20 cellular contexts compared by ENCODE assay signal in the genomic region with DNA sequence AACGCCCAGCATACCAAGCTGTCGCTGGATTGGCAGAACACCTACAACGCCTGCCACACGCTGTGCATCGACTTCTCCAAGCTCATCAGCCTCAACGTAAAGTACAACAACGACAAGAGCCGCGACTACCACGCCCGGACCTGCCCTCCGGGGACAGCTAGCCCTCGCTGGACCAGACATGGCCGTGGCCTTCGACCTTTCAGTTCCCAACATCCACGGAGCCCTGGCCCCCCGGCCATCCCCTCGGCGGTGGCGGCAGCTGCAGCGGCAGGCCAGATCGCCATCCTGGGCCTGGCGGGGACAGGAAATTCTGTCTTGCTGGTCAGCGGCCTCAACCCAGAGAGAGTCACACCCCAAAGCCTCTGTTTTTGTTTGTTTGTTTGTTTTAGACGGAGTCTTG.
DNase-seq lines count a peak whose midpoint lies in the region; ATAC-seq and TF ChIP-seq lines count a peak whose summit lies in the region.
"Had no signal": no experiment of that assay in that cellular context is flagged by ENCODE, and none has a peak within 500 bp of the region (broad histone marks: within the 10 kb centered on the region; RNA-seq: fewer than 3 reads in every experiment).

No MANE protein-coding gene starts in this region.

- no peaks in the 10 kb centered on the region for H3K36me3 Mint-ChIP-seq in T-helper 17 cell (ENCODE audit: low read depth)
- no peaks in the 10 kb centered on the region for H3K36me3 Mint-ChIP-seq in T-helper 2 cell treated with Interferon-gamma antibody and Interleukin-4, amounts not matched to agents 5 μg/mL and 100 μg/mL, for 36 hours (ENCODE audit: low read depth)
- H3K36me3 Mint-ChIP-seq: CD8-positive, alpha-beta T cell had no signal

- H3K9me3 ChIP-seq in T-helper 17 cell (ENCODE audit: control insufficient read depth, low read length, poor library complexity, severe bottlenecking) (no peaks in the 10 kb centered on the region), trophoblast cell (ENCODE audit: insufficient read depth, low read depth, low read length) (peaks cover 2% of the 10 kb centered on the region)
- H3K9me3 ChIP-seq: HAP-1 had no signal

- ATAC-seq in T-helper 17 cell (no peak), GM18519 (IDR thresholded peaks at IDR 0.05; ENCODE audit: low FRiP score, unreplicated experiment) (no peak), GM18511 (IDR thresholded peaks at IDR 0.05; ENCODE audit: unreplicated experiment) (no peak)
- ATAC-seq: CD8-positive, alpha-beta T cell had no signal

- no peaks in the 10 kb centered on the region for H3K79me1 ChIP-seq in trophoblast cell (ENCODE audit: low read length)

- peak overlapping the region; percentile 4 for H2AK5ac ChIP-seq in trophoblast cell (ENCODE audit: low read length)

- no peak overlapping the region for H3K9ac ChIP-seq in trophoblast cell (ENCODE audit: low read length)
- H3K9ac ChIP-seq: BLaER1 treated with 17β-estradiol and CSF1 and Interleukin-3, amounts not matched to agents 10 nM and 100 nM had no signal

- no peaks in the 10 kb centered on the region for H3K27me3 ChIP-seq in H7 (ENCODE audit: control insufficient read depth, insufficient read depth, low read length)
- no peaks in the 10 kb centered on the region for H3K27me3 ChIP-seq in dorsolateral prefrontal cortex
- no peaks in the 10 kb centered on the region for H3K27me3 ChIP-seq in trophoblast cell (ENCODE audit: insufficient read depth, low read length)
- H3K27me3 ChIP-seq: BLaER1 treated with 17β-estradiol and CSF1 and Interleukin-3, amounts not matched to agents 10 nM and 100 nM had no signal

- H3K4me3 ChIP-seq in H7 (ENCODE audit: insufficient read depth, low read depth, low read length) (no peak overlapping the region), dorsolateral prefrontal cortex (no peak overlapping the region), trophoblast cell (ENCODE audit: low read depth, low read length) (no peak overlapping the region)
- H3K4me3 ChIP-seq: BLaER1 treated with 17β-estradiol and CSF1 and Interleukin-3, amounts not matched to agents 10 nM and 100 nM; HAP-1 had no signal

- no peak overlapping the region for H3K18ac ChIP-seq in trophoblast cell (ENCODE audit: low read length)

- H3K9me3 Mint-ChIP-seq in T-helper 2 cell treated with Interferon-gamma antibody and Interleukin-4, amounts not matched to agents 5 μg/mL and 100 μg/mL, for 36 hours, result no peaks in the 10 kb centered on the region
- H3K9me3 Mint-ChIP-seq: CD8-positive, alpha-beta T cell had no signal

- TF ChIP-seq CTCF in dorsolateral prefrontal cortex (IDR thresholded peaks at IDR 0.05 in 54 of 56, conservative IDR thresholded peaks at IDR 0.05 in 2 of 56; ENCODE audit: low read depth in 1 of 56, partially characterized antibody in 56 of 56), result no peak

- no peak overlapping the region for H4K91ac ChIP-seq in trophoblast cell (ENCODE audit: low read depth, low read length)

- H3K23ac ChIP-seq in trophoblast cell (ENCODE audit: low read length), result no peak overlapping the region

- DNase-seq in H7 (peak; percentile 25), T-helper 17 cell (no peak), dorsolateral prefrontal cortex (no peak), trophoblast cell (no peak), COLO829 (ENCODE audit: low spot score) (no peak)
- no peak for DNase-seq in T-helper 2 cell treated with Interferon-gamma antibody and Interleukin-4, amounts not matched to agents 5 μg/mL and 100 μg/mL, for 36 hours (ENCODE audit: low spot score)
- DNase-seq: 8988T; CD8-positive, alpha-beta T cell; COR-L47; DMS 273 treated with DMSO at 0.1 percent for 48 hours; DMS53; DND-41; GOT3; KG1 had no signal

- H3K79me2 ChIP-seq in trophoblast cell (ENCODE audit: control insufficient read depth, insufficient read depth, low read length, poor library complexity), result no peaks in the 10 kb centered on the region

- H3K27ac Mint-ChIP-seq in T-helper 17 cell, result no peak overlapping the region
- H3K27ac Mint-ChIP-seq in T-helper 2 cell treated with Interferon-gamma antibody and Interleukin-4, amounts not matched to agents 5 μg/mL and 100 μg/mL, for 36 hours, result no peak overlapping the region
- H3K27ac Mint-ChIP-seq: B cell; CD8-positive, alpha-beta T cell had no signal

- no peak overlapping the region for H2BK5ac ChIP-seq in trophoblast cell (ENCODE audit: low read depth, low read length, poor library complexity)

- H2BK120ac ChIP-seq in trophoblast cell (ENCODE audit: insufficient read depth, low read length, poor library complexity), result no peak overlapping the region

- H3K27ac ChIP-seq in dorsolateral prefrontal cortex (peak overlapping the region in 54 of 59 donors; percentile 75 to 100 (median 96)), trophoblast cell (ENCODE audit: low read depth, low read length) (no peak overlapping the region)
- H3K27ac ChIP-seq: BLaER1 treated with 17β-estradiol and CSF1 and Interleukin-3, amounts not matched to agents 10 nM and 100 nM; HL-60 had no signal

- H4K12ac ChIP-seq in trophoblast cell (ENCODE audit: low read depth, low read length), result no peak overlapping the region

- H2BK12ac ChIP-seq in trophoblast cell (ENCODE audit: low read length), result peak overlapping the region; percentile 19

- H3K4me1 Mint-ChIP-seq in T-helper 17 cell, result peaks cover 21% of the 10 kb centered on the region
- H3K4me1 Mint-ChIP-seq in T-helper 2 cell treated with Interferon-gamma antibody and Interleukin-4, amounts not matched to agents 5 μg/mL and 100 μg/mL, for 36 hours (ENCODE audit: low read depth), result peaks cover 26% of the 10 kb centered on the region

- no peak overlapping the region for H3K4me2 ChIP-seq in trophoblast cell (ENCODE audit: low read length)
- H3K4me2 ChIP-seq: BLaER1 treated with 17β-estradiol and CSF1 and Interleukin-3, amounts not matched to agents 10 nM and 100 nM had no signal

- H3K36me3 ChIP-seq in H7 (replicated peaks; ENCODE audit: control insufficient read depth, insufficient read depth, low read length) (no peaks in the 10 kb centered on the region), trophoblast cell (ENCODE audit: control insufficient read depth in 1 of 2, insufficient read depth in 2 of 2, low read length in 2 of 2) (no peaks in the 10 kb centered on the region)
- H3K36me3 ChIP-seq: BLaER1 treated with 17β-estradiol and CSF1 and Interleukin-3, amounts not matched to agents 10 nM and 100 nM; HAP-1 had no signal

- H2AFZ ChIP-seq in trophoblast cell (ENCODE audit: insufficient read depth, low read length, poor library complexity), result no peak overlapping the region

- no peak overlapping the region for H4K8ac ChIP-seq in trophoblast cell (ENCODE audit: low read depth, low read length)

- no peaks in the 10 kb centered on the region for H3K27me3 Mint-ChIP-seq in T-helper 17 cell
- H3K27me3 Mint-ChIP-seq in T-helper 2 cell treated with Interferon-gamma antibody and Interleukin-4, amounts not matched to agents 5 μg/mL and 100 μg/mL, for 36 hours (ENCODE audit: low read depth), result no peaks in the 10 kb centered on the region
- H3K27me3 Mint-ChIP-seq: B cell had no signal

- no peak overlapping the region for H3K4ac ChIP-seq in trophoblast cell (ENCODE audit: low read depth, low read length)

- no peak overlapping the region for H3K14ac ChIP-seq in trophoblast cell (ENCODE audit: low read length)

- intact Hi-C loops in dorsolateral prefrontal cortex (cut with DNase I), result loop anchor here (2.0 to 5.0 kb wide), 3 partner anchors 38 to 82 kb away; no protein-coding TSS in a partner anchor

- WGBS in trophoblast cell (ENCODE audit: extremely low coverage, insufficient coverage, insufficient read length), result no CpG with 5 or more reads among the region's 25 CpGs

- H3K4me1 ChIP-seq in trophoblast cell (ENCODE audit: control insufficient read depth in 1 of 2, insufficient read depth in 2 of 2, low read length in 2 of 2), result peaks cover 8 to 10% of the 10 kb centered on the region in 2 experiments

- H3K4me3 Mint-ChIP-seq in T-helper 17 cell, result peak overlapping the region; percentile 31
- no peak overlapping the region for H3K4me3 Mint-ChIP-seq in T-helper 2 cell treated with Interferon-gamma antibody and Interleukin-4, amounts not matched to agents 5 μg/mL and 100 μg/mL, for 36 hours
- H3K4me3 Mint-ChIP-seq: B cell; CD8-positive, alpha-beta T cell had no signal
